In genomic region chr6:154302111-154302752, GRCh38 we compare ENCODE assay signal across 9 cellular contexts. TPM values are rescaled to one million over a fixed set of nuclear protein-coding genes. Genes with fewer than 3 reads are reported as not detected.
DNase-seq lines count a peak whose midpoint lies in the region; ATAC-seq and TF ChIP-seq lines count a peak whose summit lies in the region.
"Had no signal": no experiment of that assay in that cellular context is flagged by ENCODE, and none has a peak within 500 bp of the region (broad histone marks: within the 10 kb centered on the region; RNA-seq: fewer than 3 reads in every experiment).

No MANE protein-coding gene starts in this region.

- H3K36me3 Mint-ChIP-seq in dendritic cell treated with granulocyte-macrophage colony-stimulating factor and Interleukin-4, amounts not matched to agents 40 ng/mL and 50 ng/mL, for 4 days (ENCODE audit: low read depth) = peaks cover 15% of the 10 kb centered on the region
- H3K36me3 Mint-ChIP-seq: brain had no signal

- no peak for TF ChIP-seq POLR2A in thyroid gland (IDR thresholded peaks at IDR 0.05)
- TF ChIP-seq POLR2A in prostate gland (IDR thresholded peaks at IDR 0.05) = no peak

- DNase-seq in ACHN (peak; percentile 62), NOMO-1 treated with dmso at 0.1 percent for 144 hours (lab: John Stamatoyannopoulos, UW; ENCODE audit: unreplicated experiment) (peak; percentile 88), thyroid gland (peak in 1 of 2 donors; percentile 30), prostate gland (ENCODE audit: low spot score) (no peak), G401 (ENCODE audit: low spot score) (no peak)

- H3K4me3 ChIP-seq in thyroid gland (replicated peaks in 1 of 3) (no peak overlapping the region), prostate gland (no peak overlapping the region)

- H3K27me3 ChIP-seq in thyroid gland (no peaks in the 10 kb centered on the region), prostate gland (replicated peaks; ENCODE audit: insufficient read depth) (no peaks in the 10 kb centered on the region)

- in situ Hi-C loops in ACHN (cut with HindIII; ENCODE audit: low pct_ligation_motif_present, low pct_unique_long_range_greater_than_20kb, low sequenced_read_pairs) = no loop called here
- in situ Hi-C loops in G401 (cut with HindIII; ENCODE audit: low sequenced_read_pairs) = no loop called here

- 85 to 93% methylated on average over 6 to 7 of the region's 7 CpGs for WGBS in thyroid gland, 2 donors
- 91% methylated on average over 7 of the region's 7 CpGs for WGBS in prostate gland

- peak overlapping the region; percentile 75 for H3K27ac Mint-ChIP-seq in dendritic cell treated with granulocyte-macrophage colony-stimulating factor and Interleukin-4, amounts not matched to agents 40 ng/mL and 50 ng/mL, for 4 days
- H3K27ac Mint-ChIP-seq: brain had no signal

- intact Hi-C loops in dendritic cell treated with granulocyte-macrophage colony-stimulating factor and Interleukin-4, amounts not matched to agents 40 ng/mL and 50 ng/mL, for 4 days (cut with micrococcal nuclease) = loop anchor here (5.0 kb wide), 1 partner anchor 50 kb away; no protein-coding TSS in a partner anchor
- intact Hi-C loops in thyroid gland (cut with DNase I) (no loop called here), prostate gland (cut with DNase I) (no loop called here)

- H3K27me3 Mint-ChIP-seq in dendritic cell treated with granulocyte-macrophage colony-stimulating factor and Interleukin-4, amounts not matched to agents 40 ng/mL and 50 ng/mL, for 4 days = no peaks in the 10 kb centered on the region

- TF ChIP-seq CTCF in thyroid gland (IDR thresholded peaks at IDR 0.05) (no peak), prostate gland (IDR thresholded peaks at IDR 0.05) (no peak)

- H3K4me1 ChIP-seq in thyroid gland (peaks cover 61 to 71% of the 10 kb centered on the region in 2 donors), prostate gland (replicated peaks) (no peaks in the 10 kb centered on the region)

- H3K4me3 Mint-ChIP-seq in dendritic cell treated with granulocyte-macrophage colony-stimulating factor and Interleukin-4, amounts not matched to agents 40 ng/mL and 50 ng/mL, for 4 days = no peak overlapping the region
- H3K4me3 Mint-ChIP-seq: brain had no signal

- ATAC-seq in GM18511 (IDR thresholded peaks at IDR 0.05; ENCODE audit: unreplicated experiment) = peak; percentile 77
- ATAC-seq in HG02852 (IDR thresholded peaks at IDR 0.05; ENCODE audit: unreplicated experiment) = peak; percentile 97

- peak overlapping the region; percentile 95 to 98 (median 96) for H3K27ac ChIP-seq in thyroid gland
- no peak overlapping the region for H3K27ac ChIP-seq in prostate gland

- peaks cover 72% of the 10 kb centered on the region for H3K4me1 Mint-ChIP-seq in dendritic cell treated with granulocyte-macrophage colony-stimulating factor and Interleukin-4, amounts not matched to agents 40 ng/mL and 50 ng/mL, for 4 days (ENCODE audit: low read depth)

- H3K9me3 ChIP-seq in thyroid gland = no peaks in the 10 kb centered on the region
- no peaks in the 10 kb centered on the region for H3K9me3 ChIP-seq in prostate gland

- H3K36me3 ChIP-seq in thyroid gland (no peaks in the 10 kb centered on the region), prostate gland (no peaks in the 10 kb centered on the region)

- H3K9me3 Mint-ChIP-seq in dendritic cell treated with granulocyte-macrophage colony-stimulating factor and Interleukin-4, amounts not matched to agents 40 ng/mL and 50 ng/mL, for 4 days = peaks cover 5% of the 10 kb centered on the region

RNA-seq across cellular contexts. Expression of gene IPCEF1, which starts 54.4 kb away (rescaled TPM):
- total RNA-seq in thyroid gland = 10 to 100 TPM; 34.4 to 86.4 (median 73.6) TPM
- total RNA-seq in prostate gland = 1 to 10 TPM; 1.0 to 6.1 TPM
- total RNA-seq in G401 (2014; rRNA removed; shearing (Covaris generic)) = not detected in 2 replicates

Comparison
In these comparisons a context has a peak if more than half of its experiments do, and no peak if none do; other contexts are left out.
1. DNase-seq: peak in ACHN (single experiment) and NOMO-1 treated with dmso at 0.1 percent for 144 hours (single experiment); none in prostate gland (single experiment) and G401 (single experiment).
2. H3K27ac ChIP-seq: peak in thyroid gland (3 of 3); none in prostate gland (0 of 2).
3. RNA of gene IPCEF1, which starts 54.4 kb away (total RNA-seq): 34.4 to 86.4 TPM in thyroid gland; 1.0 to 6.1 TPM in prostate gland and not detected in G401; every median in the first group is over 4 times any median in the second.